ENCODE assay signal across 20 cellular contexts in the genomic region with DNA sequence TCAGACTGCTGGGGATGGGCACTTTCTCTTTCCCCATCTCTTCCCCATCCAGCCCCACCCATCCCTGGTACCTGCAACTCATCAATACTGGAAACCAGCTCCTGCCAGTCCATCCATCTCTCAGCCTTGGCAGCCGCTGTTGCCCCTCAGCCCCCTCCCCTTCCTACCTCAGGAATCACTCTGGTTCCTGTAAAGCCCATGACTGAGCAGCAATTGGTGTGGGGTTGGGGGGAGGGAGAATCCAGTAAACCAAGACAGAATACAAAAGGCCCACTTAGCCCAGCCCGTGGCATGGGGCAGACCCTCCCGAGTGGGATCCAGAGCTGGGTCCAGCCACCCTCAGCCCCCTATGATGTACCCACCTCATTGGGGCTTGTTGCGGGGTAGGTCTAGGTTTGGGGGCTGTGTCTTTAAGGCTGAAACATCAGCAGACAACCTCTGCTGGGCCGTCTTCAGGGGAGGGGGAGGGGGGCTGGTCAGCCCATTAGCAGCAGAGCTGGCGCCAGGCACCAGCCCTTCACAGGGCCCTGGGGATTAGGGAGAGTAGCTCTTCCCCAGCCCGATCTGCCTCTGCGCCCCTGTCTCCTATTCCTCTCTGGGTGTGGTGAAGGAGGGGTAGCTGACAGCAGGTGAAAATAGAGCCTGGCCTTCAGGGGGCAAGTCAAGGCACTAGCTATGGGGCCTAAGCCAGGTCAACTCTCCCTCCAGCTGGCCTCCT. TPM values are rescaled to one million over a fixed set of nuclear protein-coding genes. Genes with fewer than 3 reads are reported as not detected.
DNase-seq lines count a peak whose midpoint lies in the region; ATAC-seq and TF ChIP-seq lines count a peak whose summit lies in the region.
"Had no signal": no experiment of that assay in that cellular context is flagged by ENCODE, and none has a peak within 500 bp of the region (broad histone marks: within the 10 kb centered on the region; RNA-seq: fewer than 3 reads in every experiment).

No MANE protein-coding gene starts in this region.

- no peak for ATAC-seq in naive thymus-derived CD4-positive, alpha-beta T cell
- ATAC-seq: gastroesophageal sphincter; naive thymus-derived CD8-positive, alpha-beta T cell had no signal

- H3K9ac ChIP-seq in mucosa of stomach (ENCODE audit: low read length) = peak overlapping the region; percentile 15

- POLR2A ChIA-PET in naive thymus-derived CD4-positive, alpha-beta T cell (lab: Charles Lee) = no interaction called here

- peaks cover 58% of the 10 kb centered on the region for H3K27me3 ChIP-seq in mucosa of stomach (ENCODE audit: control insufficient read depth, insufficient read depth, low read length)
- no peaks in the 10 kb centered on the region for H3K27me3 ChIP-seq in testis
- H3K27me3 ChIP-seq in naive thymus-derived CD4-positive, alpha-beta T cell (ENCODE audit: control insufficient read depth in 2 of 2, insufficient read depth in 2 of 2, low read length in 2 of 2) = peaks cover 0 to 28% of the 10 kb centered on the region in 2 donors

- H3K27ac Mint-ChIP-seq in HFFc6 = no peak overlapping the region
- H3K27ac Mint-ChIP-seq in naive thymus-derived CD4-positive, alpha-beta T cell = no peak overlapping the region
- H3K27ac Mint-ChIP-seq: immature natural killer cell; naive thymus-derived CD8-positive, alpha-beta T cell had no signal

- H3K36me3 ChIP-seq in mucosa of stomach (ENCODE audit: control insufficient read depth, insufficient read depth, low read length) (no peaks in the 10 kb centered on the region), testis (ENCODE audit: low read depth, missing control alignments) (no peaks in the 10 kb centered on the region)
- H3K36me3 ChIP-seq in naive thymus-derived CD4-positive, alpha-beta T cell (ENCODE audit: control insufficient read depth in 2 of 3, insufficient read depth in 3 of 3, low read length in 3 of 3) = no peaks in the 10 kb centered on the region
- H3K36me3 ChIP-seq: breast epithelium, gastroesophageal sphincter had no signal

- H3K4me3 Mint-ChIP-seq in HFFc6 = no peak overlapping the region
- H3K4me3 Mint-ChIP-seq in naive thymus-derived CD4-positive, alpha-beta T cell = no peak overlapping the region
- H3K4me3 Mint-ChIP-seq: immature natural killer cell; naive thymus-derived CD8-positive, alpha-beta T cell had no signal

- DNase-seq in DMS79 (lab: John Stamatoyannopoulos, UW) (peak; percentile 80), NB4 (ENCODE audit: low read depth) (peak; percentile 69), NCI-H82 treated with DMSO at 0.1 percent for 48 hours (lab: John Stamatoyannopoulos, UW; ENCODE audit: unreplicated experiment) (peak; percentile 87), HFFc6 (no peak), testis (no peak)
- DNase-seq in activated CD8-positive, alpha-beta memory T cell treated with anti-CD3 and anti-CD28 coated beads, Interleukin-2, amount 50 U/mL, for 4 hours = no peak
- DNase-seq in naive thymus-derived CD4-positive, alpha-beta T cell = no peak
- DNase-seq: activated CD4-positive, CD25-positive, alpha-beta regulatory T cell; AML-193; dermis blood vessel endothelial cell; erythroblast; immature natural killer cell; naive thymus-derived CD8-positive, alpha-beta T cell; NCI-H2081 treated with DMSO at 0.1 percent for 48 hours; stimulated activated CD4-positive, alpha-beta T cell treated with anti-CD3 and anti-CD28 coated beads, Interleukin-12 subunit alpha, Interleukin-12 subunit beta, amount 100 ng/mL, for 4 hours had no signal

- H3K4me1 Mint-ChIP-seq in HFFc6 (ENCODE audit: low read depth) = no peaks in the 10 kb centered on the region; the same call in 1 of the 2 replicates
- H3K4me1 Mint-ChIP-seq in naive thymus-derived CD4-positive, alpha-beta T cell = peaks cover 7 to 27% (median 21%) of the 10 kb centered on the region in 7 donors

- intact Hi-C loops in testis (cut with DNase I; ENCODE audit: low total_unique reads) = no loop called here
- intact Hi-C loops in naive thymus-derived CD4-positive, alpha-beta T cell (cut with micrococcal nuclease) = no loop called here

- H3K4me3 ChIP-seq in NB4 (ENCODE audit: low read depth, low read length) = no peak overlapping the region
- H3K4me3 ChIP-seq in mucosa of stomach (ENCODE audit: low read length) = no peak overlapping the region
- no peak overlapping the region for H3K4me3 ChIP-seq in testis
- H3K4me3 ChIP-seq in naive thymus-derived CD4-positive, alpha-beta T cell (ENCODE audit: low read length) = no peak overlapping the region
- H3K4me3 ChIP-seq: lung had no signal

- CTCF ChIA-PET in naive thymus-derived CD4-positive, alpha-beta T cell (lab: Charles Lee) = interaction anchor here (0.9 to 1.6 kb wide), 4 partner anchors 10 to 52 kb away, joined by 3 to 8 read pairs (median 4); no protein-coding TSS in a partner anchor

- TF ChIP-seq CTCF in NB4 (IDR thresholded peaks at IDR 0.05; ENCODE audit: low read depth, low read length) = no peak
- TF ChIP-seq CTCF in HFFc6 (IDR thresholded peaks at IDR 0.05) = no peak
- no peak for TF ChIP-seq CTCF in testis (IDR thresholded peaks at IDR 0.05)

- H3K4me1 ChIP-seq in mucosa of stomach (ENCODE audit: control insufficient read depth, insufficient read depth, low read length) (peaks cover 48% of the 10 kb centered on the region), testis (peaks cover 20% of the 10 kb centered on the region)
- peaks cover 10 to 11% of the 10 kb centered on the region in 2 donors for H3K4me1 ChIP-seq in naive thymus-derived CD4-positive, alpha-beta T cell (ENCODE audit: control insufficient read depth in 2 of 2, insufficient read depth in 2 of 2, low read length in 2 of 2)

- H3K9me3 ChIP-seq in mucosa of stomach (ENCODE audit: control insufficient read depth, low read length) = no peaks in the 10 kb centered on the region
- H3K9me3 ChIP-seq in testis = no peaks in the 10 kb centered on the region
- H3K9me3 ChIP-seq in naive thymus-derived CD4-positive, alpha-beta T cell (ENCODE audit: control insufficient read depth in 2 of 3, low read length in 3 of 3) = no peaks in the 10 kb centered on the region
- H3K9me3 ChIP-seq: breast epithelium, gastroesophageal sphincter had no signal

- no peaks in the 10 kb centered on the region for H3K36me3 Mint-ChIP-seq in HFFc6 (ENCODE audit: low read depth)
- no peaks in the 10 kb centered on the region for H3K36me3 Mint-ChIP-seq in naive thymus-derived CD4-positive, alpha-beta T cell
- H3K36me3 Mint-ChIP-seq: immature natural killer cell had no signal

- no peak overlapping the region for H3K27ac ChIP-seq in testis
- no peak overlapping the region for H3K27ac ChIP-seq in naive thymus-derived CD4-positive, alpha-beta T cell (ENCODE audit: low read depth, low read length)

- TF ChIP-seq POLR2A in NB4 (IDR thresholded peaks at IDR 0.05; ENCODE audit: extremely low read depth, insufficient read length) (no peak), testis (IDR thresholded peaks at IDR 0.05) (no peak)

- peaks cover 24% of the 10 kb centered on the region for H3K27me3 Mint-ChIP-seq in HFFc6 (ENCODE audit: insufficient read depth)
- peaks cover 32 to 71% (median 40%) of the 10 kb centered on the region in 5 donors for H3K27me3 Mint-ChIP-seq in naive thymus-derived CD4-positive, alpha-beta T cell

- H3K9me3 Mint-ChIP-seq in HFFc6 = no peaks in the 10 kb centered on the region
- peaks cover 0 to 2% (median 0%) of the 10 kb centered on the region in 11 donors for H3K9me3 Mint-ChIP-seq in naive thymus-derived CD4-positive, alpha-beta T cell
- H3K9me3 Mint-ChIP-seq: naive thymus-derived CD8-positive, alpha-beta T cell had no signal

- 74 to 83% methylated on average over 3 to 8 of the region's 8 CpGs for WGBS in testis, 2 donors

RNA-seq across cellular contexts. Expression of a gene that starts 0.7 kb away (rescaled TPM):
- total RNA-seq in HFFc6 (2021; fragmentation: NEBNext Ultra II Directional; extraction: Animal tissue kit (Norgen Biotek cat#: 25700)) = not detected
- 10 to 100 TPM; 36.5 to 50.0 TPM for total RNA-seq in testis
- 112 TPM for polyA plus RNA-seq in testis (ENCODE audit: insufficient read depth, low read depth, low replicate concordance)
- total RNA-seq in naive thymus-derived CD4-positive, alpha-beta T cell = not detected
- polyA plus RNA-seq in naive thymus-derived CD4-positive, alpha-beta T cell = not detected
- total RNA-seq: dermis blood vessel endothelial cell; naive thymus-derived CD8-positive, alpha-beta T cell; T-helper 2 cell treated with Interferon-gamma antibody and Interleukin-4, amounts not matched to agents 100 ng/mL and 5 ng/mL, for 36 hours had no signal
- polyA plus RNA-seq: immature natural killer cell; naive thymus-derived CD8-positive, alpha-beta T cell had no signal

RNA-seq across cellular contexts. Expression of a gene that starts 28.8 kb away (rescaled TPM):
- total RNA-seq in HFFc6 (2021; fragmentation: NEBNext Ultra II Directional; extraction: Animal tissue kit (Norgen Biotek cat#: 25700)) = 10 to 100 TPM; 14.1 to 37.4 (median 34.5) TPM
- total RNA-seq in testis = 10 to 100 TPM; 22.8 to 36.1 TPM
- polyA plus RNA-seq in testis (ENCODE audit: insufficient read depth, low read depth, low replicate concordance) = 61.7 TPM
- 10 to 100 TPM in 1 of 5 experiments, 1 to 10 TPM in 2, under 1 TPM in 1, not detected in 1; 0.83 to 58.2 (median 1.3) TPM for total RNA-seq in naive thymus-derived CD4-positive, alpha-beta T cell
- polyA plus RNA-seq in naive thymus-derived CD4-positive, alpha-beta T cell = under 1 TPM in 1 of 2 donors, not detected in 1; 0.21 TPM

RNA-seq across cellular contexts. Expression of a gene that starts 29.4 kb away (rescaled TPM):
- 1,000 to 10,000 TPM in 3 of 6 experiments, 100 to 1,000 TPM in 3; 571 to 1,139 (median 936) TPM for total RNA-seq in HFFc6 (2021; fragmentation: NEBNext Ultra II Directional; extraction: Animal tissue kit (Norgen Biotek cat#: 25700))
- total RNA-seq in testis = 10 to 100 TPM; 72.5 to 78.2 TPM
- 128 TPM for polyA plus RNA-seq in testis (ENCODE audit: insufficient read depth, low read depth, low replicate concordance)
- 100 to 1,000 TPM in 1 of 5 experiments, 10 to 100 TPM in 4; 17.9 to 195 (median 24.1) TPM for total RNA-seq in naive thymus-derived CD4-positive, alpha-beta T cell
- 10 to 100 TPM; 21.5 to 23.1 TPM for polyA plus RNA-seq in naive thymus-derived CD4-positive, alpha-beta T cell

RNA-seq across cellular contexts. Expression of a gene that starts 42.7 kb away (rescaled TPM):
- under 1 TPM in 5 of 6 experiments, not detected in 1; 0.14 to 0.48 (median 0.28) TPM for total RNA-seq in HFFc6 (2021; fragmentation: NEBNext Ultra II Directional; extraction: Animal tissue kit (Norgen Biotek cat#: 25700))
- 1 to 10 TPM; 3.3 to 5.5 TPM for total RNA-seq in testis
- polyA plus RNA-seq in testis (ENCODE audit: insufficient read depth, low read depth, low replicate concordance) = 2.9 TPM
- not detected for total RNA-seq in naive thymus-derived CD4-positive, alpha-beta T cell
- polyA plus RNA-seq in naive thymus-derived CD4-positive, alpha-beta T cell = not detected
- total RNA-seq: gastroesophageal sphincter; lung; naive thymus-derived CD8-positive, alpha-beta T cell; T-helper 2 cell treated with Interferon-gamma antibody and Interleukin-4, amounts not matched to agents 100 ng/mL and 5 ng/mL, for 36 hours had no signal
- polyA plus RNA-seq: immature natural killer cell; naive thymus-derived CD8-positive, alpha-beta T cell had no signal

RNA-seq across cellular contexts. Expression of a gene that starts 52.4 kb away (rescaled TPM):
- 1 to 10 TPM in 4 of 6 experiments, under 1 TPM in 2; 0.38 to 4.1 (median 2.6) TPM for total RNA-seq in HFFc6 (2021; fragmentation: NEBNext Ultra II Directional; extraction: Animal tissue kit (Norgen Biotek cat#: 25700))
- 1 to 10 TPM in 1 of 2 donors, under 1 TPM in 1; 0.87 to 1.1 TPM for total RNA-seq in testis
- polyA plus RNA-seq in testis (ENCODE audit: insufficient read depth, low read depth, low replicate concordance) = 3.5 TPM
- total RNA-seq in naive thymus-derived CD4-positive, alpha-beta T cell = not detected
- polyA plus RNA-seq in naive thymus-derived CD4-positive, alpha-beta T cell = not detected
- total RNA-seq: naive thymus-derived CD8-positive, alpha-beta T cell had no signal
- polyA plus RNA-seq: immature natural killer cell; naive thymus-derived CD8-positive, alpha-beta T cell had no signal

Comparison
In these comparisons a context has a peak if more than half of its experiments do, and no peak if none do; other contexts are left out.
1. DNase-seq: peak in DMS79 (single experiment), NB4 (single experiment) and NCI-H82 treated with DMSO at 0.1 percent for 48 hours (single experiment); none in activated CD8-positive, alpha-beta memory T cell treated with anti-CD3 and anti-CD28 coated beads, Interleukin-2, amount 50 U/mL, for 4 hours (single experiment), HFFc6 (single experiment), testis (single experiment) and naive thymus-derived CD4-positive, alpha-beta T cell (0 of 9).
2. RNA of a gene that starts 0.7 kb away (total RNA-seq): 36.5 to 50.0 TPM in testis; not detected in naive thymus-derived CD4-positive, alpha-beta T cell and not detected in HFFc6; every median in the first group is over 10 times any median in the second.